In genomic region chr9:111029260-111029659, GRCh38 we compare ENCODE assay signal across 1 cellular context.
TF ChIP-seq lines count a peak whose summit lies in the region.

No MANE protein-coding gene starts in this region.

TF ChIP-seq in GM12878, 131 proteins besides CTCF, POLR2A, EP300 and RAD21:
- TF ChIP-seq YY1 (IDR thresholded peaks at IDR 0.05; ENCODE audit: low read depth, low read length) = no peak
- peak; percentile 76 for TF ChIP-seq PBX3 (IDR thresholded peaks at IDR 0.05; ENCODE audit: insufficient replicate concordance, low read depth, low read length)
- TF ChIP-seq, protein P1, sequence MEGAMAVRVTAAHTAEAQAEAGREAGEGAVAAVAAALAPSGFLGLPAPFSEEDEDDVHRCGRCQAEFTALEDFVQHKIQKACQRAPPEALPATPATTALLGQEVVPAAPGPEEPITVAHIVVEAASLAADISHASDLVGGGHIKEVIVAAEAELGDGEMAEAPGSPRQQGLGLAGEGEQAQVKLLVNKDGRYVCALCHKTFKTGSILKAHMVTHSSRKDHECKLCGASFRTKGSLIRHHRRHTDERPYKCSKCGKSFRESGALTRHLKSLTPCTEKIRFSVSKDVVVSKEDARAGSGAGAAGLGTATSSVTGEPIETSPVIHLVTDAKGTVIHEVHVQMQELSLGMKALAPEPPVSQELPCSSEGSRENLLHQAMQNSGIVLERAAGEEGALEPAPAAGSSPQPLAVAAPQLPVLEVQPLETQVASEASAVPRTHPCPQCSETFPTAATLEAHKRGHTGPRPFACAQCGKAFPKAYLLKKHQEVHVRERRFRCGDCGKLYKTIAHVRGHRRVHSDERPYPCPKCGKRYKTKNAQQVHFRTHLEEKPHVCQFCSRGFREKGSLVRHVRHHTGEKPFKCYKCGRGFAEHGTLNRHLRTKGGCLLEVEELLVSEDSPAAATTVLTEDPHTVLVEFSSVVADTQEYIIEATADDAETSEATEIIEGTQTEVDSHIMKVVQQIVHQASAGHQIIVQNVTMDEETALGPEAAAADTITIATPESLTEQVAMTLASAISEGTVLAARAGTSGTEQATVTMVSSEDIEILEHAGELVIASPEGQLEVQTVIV (IDR thresholded peaks at IDR 0.05; ENCODE audit: borderline replicate concordance, partially characterized antibody) = no peak
- TF ChIP-seq, protein P2, sequence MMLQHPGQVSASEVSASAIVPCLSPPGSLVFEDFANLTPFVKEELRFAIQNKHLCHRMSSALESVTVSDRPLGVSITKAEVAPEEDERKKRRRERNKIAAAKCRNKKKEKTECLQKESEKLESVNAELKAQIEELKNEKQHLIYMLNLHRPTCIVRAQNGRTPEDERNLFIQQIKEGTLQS (IDR thresholded peaks at IDR 0.05; ENCODE audit: borderline replicate concordance, extremely low read depth, low read depth, low read length) = no peak
- TF ChIP-seq EZH2 (IDR thresholded peaks at IDR 0.05; ENCODE audit: borderline replicate concordance, control insufficient read depth, low read depth, low read length) = no peak
- 0 out of 2 replicates have a peak, but pooled peaks have one; percentile 24 for TF ChIP-seq EED (IDR thresholded peaks at IDR 0.05; ENCODE audit: low read depth)
- TF ChIP-seq, protein P3, sequence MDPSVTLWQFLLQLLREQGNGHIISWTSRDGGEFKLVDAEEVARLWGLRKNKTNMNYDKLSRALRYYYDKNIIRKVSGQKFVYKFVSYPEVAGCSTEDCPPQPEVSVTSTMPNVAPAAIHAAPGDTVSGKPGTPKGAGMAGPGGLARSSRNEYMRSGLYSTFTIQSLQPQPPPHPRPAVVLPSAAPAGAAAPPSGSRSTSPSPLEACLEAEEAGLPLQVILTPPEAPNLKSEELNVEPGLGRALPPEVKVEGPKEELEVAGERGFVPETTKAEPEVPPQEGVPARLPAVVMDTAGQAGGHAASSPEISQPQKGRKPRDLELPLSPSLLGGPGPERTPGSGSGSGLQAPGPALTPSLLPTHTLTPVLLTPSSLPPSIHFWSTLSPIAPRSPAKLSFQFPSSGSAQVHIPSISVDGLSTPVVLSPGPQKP (IDR thresholded peaks at IDR 0.05; ENCODE audit: low read depth, low read length) = no peak
- no peak for TF ChIP-seq PML (IDR thresholded peaks at IDR 0.05; ENCODE audit: low read length)
- TF ChIP-seq RUNX3 (IDR thresholded peaks at IDR 0.05; ENCODE audit: low read length) = peak; percentile 33; the same call in 1 of the 2 replicates
- TF ChIP-seq SRF (IDR thresholded peaks at IDR 0.05; ENCODE audit: low read depth in 2 of 2, low read length in 2 of 2) = 0 out of 4 replicates have a peak, but pooled peaks of 1 of the 2 experiments have one; percentile 15
- TF ChIP-seq MAX (IDR thresholded peaks at IDR 0.05; ENCODE audit: low read depth, low read length) = no peak
- TF ChIP-seq PKNOX1 (IDR thresholded peaks at IDR 0.05) = peak; percentile 90
